1 cellular context compared by ENCODE assay signal in the genomic region with DNA sequence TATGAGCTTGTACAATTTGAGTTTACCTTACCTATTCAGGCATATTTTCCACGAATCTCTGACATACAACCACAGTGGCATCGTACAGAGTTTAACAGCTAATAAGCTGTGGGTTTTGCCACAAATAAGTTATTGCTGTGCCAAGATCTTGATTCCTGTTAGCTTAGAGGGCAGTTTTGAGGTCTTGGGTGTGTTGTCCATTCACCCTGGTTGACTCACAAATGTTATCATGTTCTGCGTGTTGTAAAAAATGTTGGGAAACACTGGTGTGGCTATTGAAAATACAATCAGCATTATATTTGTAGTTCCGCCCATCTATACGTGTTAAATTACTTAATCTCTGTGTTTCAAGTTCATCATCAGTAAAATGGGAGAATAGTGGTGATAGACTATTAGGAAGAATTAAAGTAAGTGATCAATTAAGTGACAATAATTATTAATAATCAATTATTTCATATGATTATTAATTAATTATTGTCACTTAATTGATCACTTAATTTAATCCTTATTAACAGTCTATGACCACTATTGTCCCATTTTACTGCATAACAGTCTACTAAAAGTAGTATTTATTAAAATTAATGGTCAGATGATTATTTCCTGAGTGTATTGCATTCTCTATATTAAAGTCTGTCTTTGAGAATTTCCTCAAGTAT.
TF ChIP-seq lines count a peak whose summit lies in the region.

No MANE protein-coding gene starts in this region.

TF ChIP-seq in GM12878, 131 proteins besides CTCF, POLR2A, EP300 and RAD21 (continued from another document):
- TF ChIP-seq BCLAF1 (IDR thresholded peaks at IDR 0.05) (no peak), CHD1 (IDR thresholded peaks at IDR 0.05; ENCODE audit: low read depth, low read length) (no peak), YY1 (IDR thresholded peaks at IDR 0.05; ENCODE audit: low read depth, low read length) (no peak), ATF2 (IDR thresholded peaks at IDR 0.05; ENCODE audit: low read length) (no peak), MTA3 (IDR thresholded peaks at IDR 0.05; ENCODE audit: borderline replicate concordance, low read length) (no peak), ZNF207 (IDR thresholded peaks at IDR 0.05; ENCODE audit: borderline replicate concordance) (no peak)
